Comparison of ENCODE assay signal across 20 cellular contexts in genomic region chr12:57072661-57073060, GRCh38. TPM values are rescaled to one million over a fixed set of nuclear protein-coding genes. Genes with fewer than 3 reads are reported as not detected.
DNase-seq lines count a peak whose midpoint lies in the region; ATAC-seq and TF ChIP-seq lines count a peak whose summit lies in the region.
"Had no signal": no experiment of that assay in that cellular context is flagged by ENCODE, and none has a peak within 500 bp of the region (broad histone marks: within the 10 kb centered on the region; RNA-seq: fewer than 3 reads in every experiment).

No MANE protein-coding gene starts in this region.

- 49% methylated on average over 2 of the region's 2 CpGs for WGBS in suprapubic skin

- peak overlapping the region; percentile 52 for H3K27ac Mint-ChIP-seq in activated CD8-positive, alpha-beta T cell treated with anti-CD3 and anti-CD28 coated beads for 36 hours
- no peak overlapping the region for H3K27ac Mint-ChIP-seq in activated CD8-positive, alpha-beta T cell treated with anti-CD3 and anti-CD28 coated beads, Interleukin-2, amount 10 ng/mL, durations not matched to agents 7 days and 5 days
- H3K27ac Mint-ChIP-seq in activated T-helper 1 cell treated with anti-CD3 and anti-CD28 coated beads, Interleukin-12 subunit alpha, Interleukin-12 subunit beta, Interleukin-2, Interleukin-4 antibody, amounts not matched to agents 30 ng/mL and 10 ng/mL and 1 ng/mL, durations not matched to agents 14 hours and 24 hours and 36 hours = peak overlapping the region; percentile 18
- H3K27ac Mint-ChIP-seq: activated CD4-positive, alpha-beta T cell treated with anti-CD3 and anti-CD28 coated beads, Interleukin-2, amount 10 ng/mL, durations not matched to agents 7 days and 5 days had no signal

- no peaks in the 10 kb centered on the region for H3K27me3 ChIP-seq in suprapubic skin
- H3K27me3 ChIP-seq: heart right ventricle had no signal

- H3K4me1 ChIP-seq in suprapubic skin = peaks cover 25% of the 10 kb centered on the region

- no peaks in the 10 kb centered on the region for H3K27me3 Mint-ChIP-seq in activated CD8-positive, alpha-beta T cell treated with anti-CD3 and anti-CD28 coated beads for 36 hours
- no peaks in the 10 kb centered on the region for H3K27me3 Mint-ChIP-seq in activated CD8-positive, alpha-beta T cell treated with anti-CD3 and anti-CD28 coated beads, Interleukin-2, amount 10 ng/mL, durations not matched to agents 7 days and 5 days (ENCODE audit: low read depth)
- H3K27me3 Mint-ChIP-seq in activated T-helper 1 cell treated with anti-CD3 and anti-CD28 coated beads, Interleukin-12 subunit alpha, Interleukin-12 subunit beta, Interleukin-2, Interleukin-4 antibody, amounts not matched to agents 30 ng/mL and 10 ng/mL and 1 ng/mL, durations not matched to agents 14 hours and 24 hours and 36 hours (ENCODE audit: insufficient read depth) = no peaks in the 10 kb centered on the region
- H3K27me3 Mint-ChIP-seq: activated CD4-positive, alpha-beta T cell treated with anti-CD3 and anti-CD28 coated beads, Interleukin-2, amount 10 ng/mL, durations not matched to agents 7 days and 5 days had no signal

- peaks cover 52% of the 10 kb centered on the region for H3K4me1 Mint-ChIP-seq in activated CD8-positive, alpha-beta T cell treated with anti-CD3 and anti-CD28 coated beads for 36 hours (ENCODE audit: low read depth)
- H3K4me1 Mint-ChIP-seq in activated CD8-positive, alpha-beta T cell treated with anti-CD3 and anti-CD28 coated beads, Interleukin-2, amount 10 ng/mL, durations not matched to agents 7 days and 5 days (ENCODE audit: low read depth) = peaks cover 38% of the 10 kb centered on the region
- H3K4me1 Mint-ChIP-seq in activated T-helper 1 cell treated with anti-CD3 and anti-CD28 coated beads, Interleukin-12 subunit alpha, Interleukin-12 subunit beta, Interleukin-2, Interleukin-4 antibody, amounts not matched to agents 30 ng/mL and 10 ng/mL and 1 ng/mL, durations not matched to agents 14 hours and 24 hours and 36 hours (ENCODE audit: low read depth) = peaks cover 38% of the 10 kb centered on the region

- CTCF ChIA-PET in activated CD8-positive, alpha-beta T cell treated with anti-CD3 and anti-CD28 coated beads for 36 hours (lab: Charles Lee) = interaction anchor here (0.8 to 9.0 kb wide), 9 partner anchors 10 to 323 kb away, joined by 3 to 193 read pairs (median 3); partner anchors contain the start of genes NAB2 and STAT6
- CTCF ChIA-PET in activated CD8-positive, alpha-beta T cell treated with anti-CD3 and anti-CD28 coated beads, Interleukin-2, amount 10 ng/mL, durations not matched to agents 7 days and 5 days (lab: Charles Lee) = interaction anchor here (1.6 to 11.4 kb wide), 6 partner anchors 13 to 110 kb away, joined by 3 to 233 read pairs (median 16); partner anchors contain the start of genes NAB2 and STAT6

- ATAC-seq in activated CD8-positive, alpha-beta T cell treated with anti-CD3 and anti-CD28 coated beads for 36 hours = no peak
- ATAC-seq in activated CD8-positive, alpha-beta T cell treated with anti-CD3 and anti-CD28 coated beads, Interleukin-2, amount 10 ng/mL, durations not matched to agents 7 days and 5 days = no peak
- no peak for ATAC-seq in GM19452 (IDR thresholded peaks at IDR 0.05; ENCODE audit: unreplicated experiment)
- ATAC-seq: A549; heart right ventricle; Panc1; stimulated activated naive CD8-positive, alpha-beta T cell treated with anti-CD3 and anti-CD28 coated beads, Interleukin-15, Interleukin-2, amounts not matched to agents 100 U/mL and 50 U/mL, for 24 hours had no signal

- peak overlapping the region; percentile 49 for H3K27ac ChIP-seq in suprapubic skin
- H3K27ac ChIP-seq: A549, heart right ventricle had no signal

- H3K36me3 Mint-ChIP-seq in activated CD8-positive, alpha-beta T cell treated with anti-CD3 and anti-CD28 coated beads for 36 hours (ENCODE audit: low read depth) = peaks cover 68% of the 10 kb centered on the region
- peaks cover 51% of the 10 kb centered on the region for H3K36me3 Mint-ChIP-seq in activated CD8-positive, alpha-beta T cell treated with anti-CD3 and anti-CD28 coated beads, Interleukin-2, amount 10 ng/mL, durations not matched to agents 7 days and 5 days (ENCODE audit: low read depth)
- peaks cover 36% of the 10 kb centered on the region for H3K36me3 Mint-ChIP-seq in activated T-helper 1 cell treated with anti-CD3 and anti-CD28 coated beads, Interleukin-12 subunit alpha, Interleukin-12 subunit beta, Interleukin-2, Interleukin-4 antibody, amounts not matched to agents 30 ng/mL and 10 ng/mL and 1 ng/mL, durations not matched to agents 14 hours and 24 hours and 36 hours (ENCODE audit: low read depth)

- TF ChIP-seq POLR2A in suprapubic skin (IDR thresholded peaks at IDR 0.05) = no peak

- POLR2A ChIA-PET in activated CD8-positive, alpha-beta T cell treated with anti-CD3 and anti-CD28 coated beads for 36 hours (lab: Charles Lee) = interaction anchor here (9.6 kb wide), 1 partner anchor 19 kb away, joined by 155 read pairs; the partner anchor contains the start of gene NAB2
- POLR2A ChIA-PET in activated CD8-positive, alpha-beta T cell treated with anti-CD3 and anti-CD28 coated beads, Interleukin-2, amount 10 ng/mL, durations not matched to agents 7 days and 5 days (lab: Charles Lee) = interaction anchor here (6.7 kb wide), 1 partner anchor 38 kb away, joined by 84 read pairs; the partner anchor contains the start of gene STAT6

- no peak for TF ChIP-seq EP300 in suprapubic skin (IDR thresholded peaks at IDR 0.05)

- DNase-seq in activated CD8-positive, alpha-beta T cell treated with anti-CD3 and anti-CD28 coated beads for 36 hours = no peak
- DNase-seq in activated CD8-positive, alpha-beta T cell treated with anti-CD3 and anti-CD28 coated beads, Interleukin-2, amount 10 ng/mL, durations not matched to agents 7 days and 5 days = no peak
- no peak for DNase-seq in activated T-helper 1 cell treated with anti-CD3 and anti-CD28 coated beads, Interleukin-12 subunit alpha, Interleukin-12 subunit beta, Interleukin-2, Interleukin-4 antibody, amounts not matched to agents 30 ng/mL and 10 ng/mL and 1 ng/mL, durations not matched to agents 14 hours and 24 hours and 36 hours (ENCODE audit: low spot score)
- DNase-seq in foreskin fibroblast = peak; percentile 39 to 72
- no peak for DNase-seq in suprapubic skin (ENCODE audit: low spot score in 2 of 2)
- DNase-seq in NCI-H446 treated with DMSO at 0.1 percent for 48 hours (lab: John Stamatoyannopoulos, UW) = no peak
- no peak for DNase-seq in DMS 273 (lab: John Stamatoyannopoulos, UW; ENCODE audit: unreplicated experiment)
- DNase-seq: activated CD4-positive, alpha-beta T cell treated with anti-CD3 and anti-CD28 coated beads, Interleukin-2, amount 10 ng/mL, durations not matched to agents 7 days and 5 days; activated effector memory CD4-positive, alpha-beta T cell treated with anti-CD3 and anti-CD28 coated beads, Interleukin-2, amount 50 U/mL, for 16 hours; caudate nucleus; GF-D8; heart right ventricle; NCI-H1417; retina; stimulated activated naive CD8-positive, alpha-beta T cell treated with anti-CD3 and anti-CD28 coated beads, Interleukin-15, Interleukin-2, amounts not matched to agents 100 U/mL and 50 U/mL, for 24 hours had no signal

- H3K9me3 ChIP-seq in suprapubic skin = no peaks in the 10 kb centered on the region
- H3K9me3 ChIP-seq: A549, heart right ventricle had no signal

- H3K4me3 ChIP-seq in foreskin fibroblast (ENCODE audit: low read depth in 1 of 2, low read length in 2 of 2) (no peak overlapping the region), suprapubic skin (no peak overlapping the region)
- H3K4me3 ChIP-seq: A549, heart right ventricle had no signal

- intact Hi-C loops in activated CD8-positive, alpha-beta T cell treated with anti-CD3 and anti-CD28 coated beads for 36 hours (cut with micrococcal nuclease) = no loop called here
- intact Hi-C loops in activated T-helper 1 cell treated with anti-CD3 and anti-CD28 coated beads, Interleukin-12 subunit alpha, Interleukin-12 subunit beta, Interleukin-2, Interleukin-4 antibody, amounts not matched to agents 30 ng/mL and 10 ng/mL and 1 ng/mL, durations not matched to agents 14 hours and 24 hours and 36 hours (cut with micrococcal nuclease) = no loop called here

- no peak for TF ChIP-seq CTCF in activated CD8-positive, alpha-beta T cell treated with anti-CD3 and anti-CD28 coated beads for 36 hours (IDR thresholded peaks at IDR 0.05)
- TF ChIP-seq CTCF in foreskin fibroblast (IDR thresholded peaks at IDR 0.05; ENCODE audit: low read depth, low read length) (no peak), suprapubic skin (IDR thresholded peaks at IDR 0.05) (no peak)

- peaks cover 19% of the 10 kb centered on the region for H3K36me3 ChIP-seq in suprapubic skin

- no peak overlapping the region for H3K4me3 Mint-ChIP-seq in activated CD8-positive, alpha-beta T cell treated with anti-CD3 and anti-CD28 coated beads for 36 hours
- no peak overlapping the region for H3K4me3 Mint-ChIP-seq in activated CD8-positive, alpha-beta T cell treated with anti-CD3 and anti-CD28 coated beads, Interleukin-2, amount 10 ng/mL, durations not matched to agents 7 days and 5 days
- H3K4me3 Mint-ChIP-seq in activated T-helper 1 cell treated with anti-CD3 and anti-CD28 coated beads, Interleukin-12 subunit alpha, Interleukin-12 subunit beta, Interleukin-2, Interleukin-4 antibody, amounts not matched to agents 30 ng/mL and 10 ng/mL and 1 ng/mL, durations not matched to agents 14 hours and 24 hours and 36 hours = no peak overlapping the region
- H3K4me3 Mint-ChIP-seq: activated CD4-positive, alpha-beta T cell treated with anti-CD3 and anti-CD28 coated beads, Interleukin-2, amount 10 ng/mL, durations not matched to agents 7 days and 5 days had no signal

- no peaks in the 10 kb centered on the region for H3K9me3 Mint-ChIP-seq in activated CD8-positive, alpha-beta T cell treated with anti-CD3 and anti-CD28 coated beads for 36 hours
- no peaks in the 10 kb centered on the region for H3K9me3 Mint-ChIP-seq in activated CD8-positive, alpha-beta T cell treated with anti-CD3 and anti-CD28 coated beads, Interleukin-2, amount 10 ng/mL, durations not matched to agents 7 days and 5 days (ENCODE audit: insufficient read depth)
- no peaks in the 10 kb centered on the region for H3K9me3 Mint-ChIP-seq in activated T-helper 1 cell treated with anti-CD3 and anti-CD28 coated beads, Interleukin-12 subunit alpha, Interleukin-12 subunit beta, Interleukin-2, Interleukin-4 antibody, amounts not matched to agents 30 ng/mL and 10 ng/mL and 1 ng/mL, durations not matched to agents 14 hours and 24 hours and 36 hours

RNA-seq across cellular contexts. Expression of gene NEMP1, which starts 5.9 kb away (rescaled TPM):
- 10 to 100 TPM; 76.1 to 80.6 TPM for total RNA-seq in activated CD8-positive, alpha-beta T cell treated with anti-CD3 and anti-CD28 coated beads for 36 hours
- total RNA-seq in activated CD8-positive, alpha-beta T cell treated with anti-CD3 and anti-CD28 coated beads, Interleukin-2, amount 10 ng/mL, durations not matched to agents 7 days and 5 days = 10 to 100 TPM; 56.4 to 56.9 TPM
- 70.2 and 71.7 TPM in 2 replicates for total RNA-seq in activated T-helper 1 cell treated with anti-CD3 and anti-CD28 coated beads, Interleukin-12 subunit alpha, Interleukin-12 subunit beta, Interleukin-2, Interleukin-4 antibody, amounts not matched to agents 30 ng/mL and 10 ng/mL and 1 ng/mL, durations not matched to agents 14 hours and 24 hours and 36 hours
- 10 to 100 TPM in 2 of 4 donors, 1 to 10 TPM in 2; 6.5 to 31.2 (median 9.5) TPM for total RNA-seq in suprapubic skin

RNA-seq across cellular contexts. Expression of gene NAB2, which starts 16.3 kb away (rescaled TPM):
- 10 to 100 TPM; 69.3 to 70.8 TPM for total RNA-seq in activated CD8-positive, alpha-beta T cell treated with anti-CD3 and anti-CD28 coated beads for 36 hours
- total RNA-seq in activated CD8-positive, alpha-beta T cell treated with anti-CD3 and anti-CD28 coated beads, Interleukin-2, amount 10 ng/mL, durations not matched to agents 7 days and 5 days = 10 to 100 TPM; 12.9 to 13.7 TPM
- total RNA-seq in activated T-helper 1 cell treated with anti-CD3 and anti-CD28 coated beads, Interleukin-12 subunit alpha, Interleukin-12 subunit beta, Interleukin-2, Interleukin-4 antibody, amounts not matched to agents 30 ng/mL and 10 ng/mL and 1 ng/mL, durations not matched to agents 14 hours and 24 hours and 36 hours = 73.6 and 80.3 TPM in 2 replicates
- total RNA-seq in suprapubic skin = 10 to 100 TPM; 28.2 to 52.5 (median 36.9) TPM

RNA-seq across cellular contexts. Expression of gene MYO1A, which starts 22.7 kb away (rescaled TPM):
- total RNA-seq in activated CD8-positive, alpha-beta T cell treated with anti-CD3 and anti-CD28 coated beads for 36 hours = 1 to 10 TPM; 2.1 to 2.6 TPM
- 1 to 10 TPM; 1.3 to 1.4 TPM for total RNA-seq in activated CD8-positive, alpha-beta T cell treated with anti-CD3 and anti-CD28 coated beads, Interleukin-2, amount 10 ng/mL, durations not matched to agents 7 days and 5 days
- 1.1 and 2.6 TPM in 2 replicates for total RNA-seq in activated T-helper 1 cell treated with anti-CD3 and anti-CD28 coated beads, Interleukin-12 subunit alpha, Interleukin-12 subunit beta, Interleukin-2, Interleukin-4 antibody, amounts not matched to agents 30 ng/mL and 10 ng/mL and 1 ng/mL, durations not matched to agents 14 hours and 24 hours and 36 hours
- 1 to 10 TPM in 1 of 4 donors, under 1 TPM in 3; 0.16 to 2.3 (median 0.58) TPM for total RNA-seq in suprapubic skin
- total RNA-seq: endothelial cell of umbilical vein, NCI-H460 had no signal

RNA-seq across cellular contexts. Expression of gene STAT6, which starts 38.5 kb away (rescaled TPM):
- 100 to 1,000 TPM; 207 to 209 TPM for total RNA-seq in activated CD8-positive, alpha-beta T cell treated with anti-CD3 and anti-CD28 coated beads for 36 hours
- total RNA-seq in activated CD8-positive, alpha-beta T cell treated with anti-CD3 and anti-CD28 coated beads, Interleukin-2, amount 10 ng/mL, durations not matched to agents 7 days and 5 days = 100 to 1,000 TPM; 189 TPM
- total RNA-seq in activated T-helper 1 cell treated with anti-CD3 and anti-CD28 coated beads, Interleukin-12 subunit alpha, Interleukin-12 subunit beta, Interleukin-2, Interleukin-4 antibody, amounts not matched to agents 30 ng/mL and 10 ng/mL and 1 ng/mL, durations not matched to agents 14 hours and 24 hours and 36 hours = 306 and 318 TPM in 2 replicates
- 100 to 1,000 TPM; 140 to 348 (median 183) TPM for total RNA-seq in suprapubic skin

RNA-seq across cellular contexts. Expression of gene LRP1, which starts 55.6 kb away (rescaled TPM):
- total RNA-seq in activated CD8-positive, alpha-beta T cell treated with anti-CD3 and anti-CD28 coated beads for 36 hours = 1 to 10 TPM; 1.5 to 1.9 TPM
- under 1 TPM; 0.39 to 0.40 TPM for total RNA-seq in activated CD8-positive, alpha-beta T cell treated with anti-CD3 and anti-CD28 coated beads, Interleukin-2, amount 10 ng/mL, durations not matched to agents 7 days and 5 days
- 0.26 and 0.73 TPM in 2 replicates for total RNA-seq in activated T-helper 1 cell treated with anti-CD3 and anti-CD28 coated beads, Interleukin-12 subunit alpha, Interleukin-12 subunit beta, Interleukin-2, Interleukin-4 antibody, amounts not matched to agents 30 ng/mL and 10 ng/mL and 1 ng/mL, durations not matched to agents 14 hours and 24 hours and 36 hours
- 100 to 1,000 TPM in 2 of 4 donors, 10 to 100 TPM in 2; 83.1 to 149 (median 106) TPM for total RNA-seq in suprapubic skin

Comparison
In these comparisons a context has a peak if more than half of its experiments do, and no peak if none do; other contexts are left out.
1. DNase-seq: peak in foreskin fibroblast (2 of 2); none in activated CD8-positive, alpha-beta T cell treated with anti-CD3 and anti-CD28 coated beads for 36 hours (single experiment), activated CD8-positive, alpha-beta T cell treated with anti-CD3 and anti-CD28 coated beads, Interleukin-2, amount 10 ng/mL, durations not matched to agents 7 days and 5 days (single experiment), activated T-helper 1 cell treated with anti-CD3 and anti-CD28 coated beads, Interleukin-12 subunit alpha, Interleukin-12 subunit beta, Interleukin-2, Interleukin-4 antibody, amounts not matched to agents 30 ng/mL and 10 ng/mL and 1 ng/mL, durations not matched to agents 14 hours and 24 hours and 36 hours (single experiment), suprapubic skin (0 of 2), NCI-H446 treated with DMSO at 0.1 percent for 48 hours (single experiment) and DMS 273 (single experiment).